ENCODE assay signal across 17 cellular contexts in genomic region chr18:31250902-31251301, GRCh38.
DNase-seq lines count a peak whose midpoint lies in the region; ATAC-seq, FAIRE-seq and TF ChIP-seq lines count a peak whose summit lies in the region.
"Had no signal": no experiment of that assay in that cellular context is flagged by ENCODE, and none has a peak within 500 bp of the region (broad histone marks: within the 10 kb centered on the region; RNA-seq: fewer than 3 reads in every experiment).

No MANE protein-coding gene starts in this region.

- peak overlapping the region; percentile 83 for H3K27ac Mint-ChIP-seq in mesothelial cell of epicardium
- H3K27ac Mint-ChIP-seq: CD4-positive, CD25-positive, alpha-beta regulatory T cell had no signal

- peak overlapping the region; percentile 15 for H3K4me2 ChIP-seq in A549

- no peak overlapping the region for H3K4me3 Mint-ChIP-seq in mesothelial cell of epicardium
- H3K4me3 Mint-ChIP-seq: CD4-positive, CD25-positive, alpha-beta regulatory T cell had no signal

- no peak for ATAC-seq in A549

- no peak for TF ChIP-seq POLR2A in A549 (IDR thresholded peaks at IDR 0.05; ENCODE audit: low read length)

- no peaks in the 10 kb centered on the region for H3K27me3 ChIP-seq in bronchial epithelial cell (ENCODE audit: control insufficient read depth, insufficient read depth, low read length)

- peak overlapping the region; percentile 39 to 69; a peak in 5 of 6 replicates for H3K27ac ChIP-seq in A549

- DNase-seq in A549 (ENCODE audit: low read depth in 1 of 2, low spot score in 1 of 2), result no peak
- DNase-seq in H4 (ENCODE audit: low spot score), result peak; percentile 11
- peak; percentile 44 for DNase-seq in bronchial epithelial cell (ENCODE audit: low read depth)
- DNase-seq in mesothelial cell of epicardium (ENCODE audit: low spot score in 2 of 2, unreplicated experiment in 2 of 2), result no peak
- DNase-seq in 8988T, result no peak
- DNase-seq in NCI-H2029 (lab: John Stamatoyannopoulos, UW), result no peak
- DNase-seq in NCI-H69 (lab: John Stamatoyannopoulos, UW), result no peak
- DNase-seq in activated T-cell treated with anti-CD3 and anti-CD28 coated beads, Interleukin-2, amount 50 U/mL, for 48 hours, result no peak
- DNase-seq: CD4-positive, CD25-positive, alpha-beta regulatory T cell; DND-41; GF-D8; H7; MV-4-11; NCI-H1436; NCI-H2081 treated with DMSO at 0.1 percent for 48 hours; NCI-H526; NK-92 treated with Interleukin-12 subunit alpha and Interleukin-12 subunit beta, amount 100 ng/mL, for 24 hours had no signal

- peaks cover 69% of the 10 kb centered on the region for H3K4me1 Mint-ChIP-seq in mesothelial cell of epicardium
- H3K4me1 Mint-ChIP-seq: CD4-positive, CD25-positive, alpha-beta regulatory T cell had no signal

- H3K4me3 ChIP-seq in A549 (no peak overlapping the region), bronchial epithelial cell (ENCODE audit: low read depth, low read length) (no peak overlapping the region)

- CTCF ChIA-PET in A549 (lab: Yijun Ruan, JAX), result interaction anchor here (1.7 kb wide), 1 partner anchor 10 kb away, joined by 3 read pairs; no protein-coding TSS in a partner anchor

- peaks cover 26% of the 10 kb centered on the region for H3K4me1 ChIP-seq in A549

- WGBS in A549 (ENCODE audit: missing lambda C conversion rate), result 50% methylated on average over 2 of the region's 2 CpGs

- TF ChIP-seq EP300 in A549 (IDR thresholded peaks at IDR 0.05), result no peak

- POLR2A ChIA-PET in A549 (lab: Yijun Ruan, JAX), result no interaction called here

- TF ChIP-seq CTCF in A549 (IDR thresholded peaks at IDR 0.05) (no peak), bronchial epithelial cell (IDR thresholded peaks at IDR 0.05; ENCODE audit: insufficient read depth, low read length, severe bottlenecking) (no peak), mesothelial cell of epicardium (IDR thresholded peaks at IDR 0.05; ENCODE audit: unreplicated experiment) (no peak)

- H3K27me3 Mint-ChIP-seq in mesothelial cell of epicardium (ENCODE audit: low read depth), result no peaks in the 10 kb centered on the region

- H3K36me3 ChIP-seq in bronchial epithelial cell (ENCODE audit: control insufficient read depth, insufficient read depth, low read length), result no peaks in the 10 kb centered on the region

- no peaks in the 10 kb centered on the region for H3K9me3 ChIP-seq in A549

- TF ChIP-seq RAD21 in A549 (conservative IDR thresholded peaks at IDR 0.05 in 1 of 2, IDR thresholded peaks at IDR 0.05 in 1 of 2), result no peak

- no peaks in the 10 kb centered on the region for H3K9me3 Mint-ChIP-seq in mesothelial cell of epicardium

- no peaks in the 10 kb centered on the region for H3K36me3 Mint-ChIP-seq in mesothelial cell of epicardium
- H3K36me3 Mint-ChIP-seq: CD4-positive, CD25-positive, alpha-beta regulatory T cell had no signal

- FAIRE-seq in A549 (lab: Jason Lieb, UNC) (no peak), bronchial epithelial cell (lab: Jason Lieb, UNC) (no peak)

TF ChIP-seq in A549, 52 proteins besides CTCF, POLR2A, EP300 and RAD21:
- TF ChIP-seq TP53 (CRISPR knock-in tag; IDR thresholded peaks at IDR 0.05) (no peak), CBX2 (IDR thresholded peaks at IDR 0.05; ENCODE audit: borderline replicate concordance, low read depth) (no peak), MAFK (IDR thresholded peaks at IDR 0.05; ENCODE audit: partially characterized antibody) (peak; percentile 60)

Comparison
In these comparisons a context has a peak if more than half of its experiments do, and no peak if none do; other contexts are left out.
1. DNase-seq: peak in H4 (single experiment) and bronchial epithelial cell (single experiment); none in A549 (0 of 2), mesothelial cell of epicardium (0 of 2), 8988T (single experiment), NCI-H2029 (single experiment), NCI-H69 (single experiment) and activated T-cell treated with anti-CD3 and anti-CD28 coated beads, Interleukin-2, amount 50 U/mL, for 48 hours (0 of 2).